25 cellular contexts compared by ENCODE assay signal in genomic region chr9:91154686-91155085, GRCh38.
DNase-seq lines count a peak whose midpoint lies in the region; ATAC-seq and TF ChIP-seq lines count a peak whose summit lies in the region.
"Had no signal": no experiment of that assay in that cellular context is flagged by ENCODE, and none has a peak within 500 bp of the region (broad histone marks: within the 10 kb centered on the region; RNA-seq: fewer than 3 reads in every experiment).

No MANE protein-coding gene starts in this region.

- no peaks in the 10 kb centered on the region for H3K27me3 Mint-ChIP-seq in activated T-cell treated with anti-CD3 and anti-CD28 coated beads, Interleukin-2, amount 50 U/mL, for 24 hours
- H3K27me3 Mint-ChIP-seq in stimulated activated memory B cell treated with anti-CD40 and anti-IgM and Interleukin-4, amounts not matched to agents 10 μg/mL and 1 μg/mL and 100 μg/mL, for 72 hours, result no peaks in the 10 kb centered on the region
- no peaks in the 10 kb centered on the region for H3K27me3 Mint-ChIP-seq in nephron progenitor cell (ENCODE audit: low read depth, poor library complexity)
- H3K27me3 Mint-ChIP-seq: naive B cell had no signal

- no peak overlapping the region for H3K4me3 Mint-ChIP-seq in activated T-cell treated with anti-CD3 and anti-CD28 coated beads, Interleukin-2, amount 50 U/mL, for 24 hours
- H3K4me3 Mint-ChIP-seq in stimulated activated memory B cell treated with anti-CD40 and anti-IgM and Interleukin-4, amounts not matched to agents 10 μg/mL and 1 μg/mL and 100 μg/mL, for 72 hours, result no peak overlapping the region
- H3K4me3 Mint-ChIP-seq in nephron progenitor cell, result no peak overlapping the region
- H3K4me3 Mint-ChIP-seq: brain, H9, naive B cell had no signal

- DNase-seq in activated T-cell treated with anti-CD3 and anti-CD28 coated beads, Interleukin-2, amount 50 U/mL, for 24 hours, result no peak
- DNase-seq in activated T-cell treated with anti-CD3 and anti-CD28 coated beads, Interleukin-2, amount 50 U/mL, for 1 hour, result no peak
- DNase-seq in M059J (ENCODE audit: low read depth), result peak; percentile 60
- DNase-seq in cerebellar cortex (ENCODE audit: low spot score), result peak; percentile 22
- no peak for DNase-seq in nephron progenitor cell
- DNase-seq in stimulated activated CD4-positive, alpha-beta T cell treated with anti-CD3 and anti-CD28 coated beads, Interleukin-1b, Interleukin-23, amount 100 ng/mL, for 48 hours, result no peak
- no peak for DNase-seq in anterior cingulate cortex (lab: John Stamatoyannopoulos, UW)
- DNase-seq: ACHN; activated CD8-positive, alpha-beta memory T cell treated with anti-CD3 and anti-CD28 coated beads, Interleukin-2, amount 50 U/mL, for 48 hours; activated effector memory CD4-positive, alpha-beta T cell treated with anti-CD3 and anti-CD28 coated beads, Interleukin-2, amount 50 U/mL, for 16 hours; DMS79; effector CD4-positive, alpha-beta T cell; glutamatergic neuron; H9; islet precursor cell; MM.1S; naive B cell; NCI-H1417; NCI-H2081; NCI-H345; occipital lobe; trophoblast cell had no signal

- H3K36me3 Mint-ChIP-seq in activated T-cell treated with anti-CD3 and anti-CD28 coated beads, Interleukin-2, amount 50 U/mL, for 24 hours (ENCODE audit: low read depth), result peaks cover 44% of the 10 kb centered on the region
- H3K36me3 Mint-ChIP-seq in stimulated activated memory B cell treated with anti-CD40 and anti-IgM and Interleukin-4, amounts not matched to agents 10 μg/mL and 1 μg/mL and 100 μg/mL, for 72 hours, result no peaks in the 10 kb centered on the region
- no peaks in the 10 kb centered on the region for H3K36me3 Mint-ChIP-seq in nephron progenitor cell (ENCODE audit: low read depth)
- H3K36me3 Mint-ChIP-seq: brain, naive B cell had no signal

- H3K9me3 Mint-ChIP-seq in activated T-cell treated with anti-CD3 and anti-CD28 coated beads, Interleukin-2, amount 50 U/mL, for 24 hours, result peaks cover 26% of the 10 kb centered on the region
- H3K9me3 Mint-ChIP-seq in stimulated activated memory B cell treated with anti-CD40 and anti-IgM and Interleukin-4, amounts not matched to agents 10 μg/mL and 1 μg/mL and 100 μg/mL, for 72 hours, result no peaks in the 10 kb centered on the region
- peaks cover 47% of the 10 kb centered on the region for H3K9me3 Mint-ChIP-seq in nephron progenitor cell

- no peak for ATAC-seq in stimulated activated memory B cell treated with anti-CD40 and anti-IgM and Interleukin-4, amounts not matched to agents 10 μg/mL and 1 μg/mL and 100 μg/mL, for 72 hours
- ATAC-seq: K562 had no signal

- H3K27ac Mint-ChIP-seq in activated T-cell treated with anti-CD3 and anti-CD28 coated beads, Interleukin-2, amount 50 U/mL, for 24 hours, result peak overlapping the region; percentile 63
- H3K27ac Mint-ChIP-seq in stimulated activated memory B cell treated with anti-CD40 and anti-IgM and Interleukin-4, amounts not matched to agents 10 μg/mL and 1 μg/mL and 100 μg/mL, for 72 hours, result peak overlapping the region; percentile 28
- H3K27ac Mint-ChIP-seq in nephron progenitor cell, result no peak overlapping the region
- H3K27ac Mint-ChIP-seq: brain, H9, naive B cell had no signal

- H3K4me1 Mint-ChIP-seq in activated T-cell treated with anti-CD3 and anti-CD28 coated beads, Interleukin-2, amount 50 U/mL, for 24 hours (ENCODE audit: low read depth), result peaks cover 76% of the 10 kb centered on the region
- peaks cover 44% of the 10 kb centered on the region for H3K4me1 Mint-ChIP-seq in stimulated activated memory B cell treated with anti-CD40 and anti-IgM and Interleukin-4, amounts not matched to agents 10 μg/mL and 1 μg/mL and 100 μg/mL, for 72 hours
- no peaks in the 10 kb centered on the region for H3K4me1 Mint-ChIP-seq in nephron progenitor cell
- H3K4me1 Mint-ChIP-seq: brain, H9 had no signal

- TF ChIP-seq CTCF in nephron progenitor cell (IDR thresholded peaks at IDR 0.05), result no peak

Comparison
In these comparisons a context has a peak if more than half of its experiments do, and no peak if none do; other contexts are left out.
1. DNase-seq: peak in M059J (single experiment) and cerebellar cortex (single experiment); none in activated T-cell treated with anti-CD3 and anti-CD28 coated beads, Interleukin-2, amount 50 U/mL, for 24 hours (single experiment), activated T-cell treated with anti-CD3 and anti-CD28 coated beads, Interleukin-2, amount 50 U/mL, for 1 hour (single experiment), nephron progenitor cell (single experiment), stimulated activated CD4-positive, alpha-beta T cell treated with anti-CD3 and anti-CD28 coated beads, Interleukin-1b, Interleukin-23, amount 100 ng/mL, for 48 hours (single experiment) and anterior cingulate cortex (0 of 58).